In the genomic region with DNA sequence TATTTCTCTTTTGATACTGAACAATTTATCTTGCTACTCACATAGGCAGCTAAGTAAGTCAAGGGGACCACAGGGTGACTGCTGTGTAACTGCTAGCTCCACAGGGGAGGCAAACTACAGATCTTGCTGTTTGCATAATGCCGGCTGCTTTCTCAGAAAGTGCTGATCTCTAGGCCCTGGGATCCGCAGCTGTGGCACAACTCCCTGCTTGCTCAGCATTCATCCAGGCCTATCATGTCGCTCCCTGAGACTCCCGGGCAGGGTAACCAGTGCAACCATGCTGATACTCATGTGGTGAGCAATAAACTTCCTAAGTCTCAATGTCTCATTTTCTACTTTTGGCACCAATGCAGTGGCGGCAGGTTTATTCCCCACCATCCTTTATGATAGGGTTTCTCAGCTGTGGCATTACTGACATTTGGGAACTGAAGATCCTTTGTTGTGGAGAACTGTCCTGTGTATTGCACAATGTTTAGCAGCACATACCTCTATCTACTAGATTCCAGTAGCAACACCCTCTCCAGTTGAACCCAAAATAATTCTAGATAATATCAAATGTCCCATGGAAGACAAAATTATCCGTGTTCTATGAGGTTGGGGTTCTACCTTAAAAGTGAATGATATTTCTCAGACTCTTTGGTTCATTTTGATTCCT, we compare ENCODE assay signal across 19 cellular contexts.
A peak's percentile ranks its signal among the peaks of the same experiment; 100 is the strongest.
DNase-seq lines count a peak whose midpoint lies in the region; ATAC-seq, FAIRE-seq and TF ChIP-seq lines count a peak whose summit lies in the region.
"Had no signal": no experiment of that assay in that cellular context is flagged by ENCODE, and none has a peak within 500 bp of the region (broad histone marks: within the 10 kb centered on the region; RNA-seq: fewer than 3 reads in every experiment).

No MANE protein-coding gene starts in this region.

- POLR2A ChIA-PET in HepG2 (lab: Yijun Ruan, JAX) = no interaction called here

- no TSS peak for BruUV-seq in HepG2 (replicated peaks; lab: Mats Ljungman, UMichigan)

- intact Hi-C loops in HepG2 (cut with micrococcal nuclease; ENCODE audit: unreplicated experiment) (no loop called here), right lobe of liver (cut with DNase I) (no loop called here)

- H3K4me1 Mint-ChIP-seq in endodermal cell (peaks cover 3% of the 10 kb centered on the region), mesothelial cell of epicardium (no peaks in the 10 kb centered on the region)

- ATAC-seq in HepG2 (peak; percentile 62), right lobe of liver (no peak), GM21576 (IDR thresholded peaks at IDR 0.05; ENCODE audit: unreplicated experiment) (no peak)
- ATAC-seq: CD8-positive, alpha-beta T cell; PC-3 had no signal

- no peak overlapping the region for H3K4me3 ChIP-seq in HepG2 (replicated peaks in 1 of 3; ENCODE audit: insufficient read depth in 1 of 3, low read depth in 2 of 3, low read length in 3 of 3)
- H3K4me3 ChIP-seq in right lobe of liver = no peak overlapping the region
- H3K4me3 ChIP-seq in endodermal cell (ENCODE audit: low read length) = no peak overlapping the region
- H3K4me3 ChIP-seq: BLaER1 had no signal

- TF ChIP-seq POLR2A in HepG2 (IDR thresholded peaks at IDR 0.05; ENCODE audit: insufficient read depth in 1 of 2, low read depth in 2 of 2, low read length in 2 of 2) = no peak
- TF ChIP-seq POLR2A in right lobe of liver (IDR thresholded peaks at IDR 0.05) = no peak

- H3K9me3 ChIP-seq in HepG2 (ENCODE audit: low read length) (no peaks in the 10 kb centered on the region), right lobe of liver (no peaks in the 10 kb centered on the region), endodermal cell (ENCODE audit: control insufficient read depth, low read length) (no peaks in the 10 kb centered on the region)
- H3K9me3 ChIP-seq: BLaER1 had no signal

- in situ Hi-C loops in HepG2 (cut with HindIII; ENCODE audit: extremely low pct_ligation_motif_present, low pct_unique_long_range_greater_than_20kb) = no loop called here

- no peak overlapping the region for H3K27ac Mint-ChIP-seq in endodermal cell
- no peak overlapping the region for H3K27ac Mint-ChIP-seq in mesothelial cell of epicardium
- H3K27ac Mint-ChIP-seq: CD8-positive, alpha-beta T cell had no signal

- H3K9ac ChIP-seq in HepG2 (ENCODE audit: insufficient read depth, low read depth, low read length) = no peak overlapping the region
- H3K9ac ChIP-seq in endodermal cell (ENCODE audit: extremely low read depth, low read length, poor library complexity, severe bottlenecking) = no peak overlapping the region
- H3K9ac ChIP-seq: BLaER1 had no signal

- WGBS in HepG2 (ENCODE audit: low lambda C conversion rate) = 6% methylated on average over 5 of the region's 6 CpGs
- WGBS in right lobe of liver (ENCODE audit: insufficient coverage, low coverage, low lambda C conversion rate, missing lambda C conversion rate) = 54% methylated on average over 4 of the region's 6 CpGs
- 72 to 83% methylated on average over 2 to 6 of the region's 6 CpGs for WGBS in endodermal cell (ENCODE audit: insufficient coverage in 1 of 2, insufficient read length in 1 of 2), 2 experiments

- H3K27ac ChIP-seq in HepG2 (ENCODE audit: extremely low read length, insufficient read depth, low read length) (no peak overlapping the region), right lobe of liver (no peak overlapping the region), endodermal cell (ENCODE audit: low read depth, low read length) (peak overlapping the region; percentile 13)
- H3K27ac ChIP-seq: BLaER1, HL-60 had no signal

- CTCF ChIA-PET in HepG2 (lab: Yijun Ruan, JAX; ENCODE audit: low intra/inter-chr PET ratio, low total read pairs) = no interaction called here

- no peak overlapping the region for H3K4me3 Mint-ChIP-seq in endodermal cell
- no peak overlapping the region for H3K4me3 Mint-ChIP-seq in mesothelial cell of epicardium
- H3K4me3 Mint-ChIP-seq: CD8-positive, alpha-beta T cell had no signal

- TF ChIP-seq CTCF in HepG2 (CRISPR knock-in tag; IDR thresholded peaks at IDR 0.05) (no peak), right lobe of liver (IDR thresholded peaks at IDR 0.05) (no peak), endodermal cell (conservative IDR thresholded peaks at IDR 0.05) (no peak), mesothelial cell of epicardium (IDR thresholded peaks at IDR 0.05; ENCODE audit: unreplicated experiment) (no peak)

- no peaks in the 10 kb centered on the region for H3K27me3 Mint-ChIP-seq in endodermal cell (ENCODE audit: insufficient read depth)
- no peaks in the 10 kb centered on the region for H3K27me3 Mint-ChIP-seq in mesothelial cell of epicardium (ENCODE audit: low read depth)

- TF ChIP-seq RAD21 in HepG2 (CRISPR knock-in tag; IDR thresholded peaks at IDR 0.05) = no peak

- H3K4me2 ChIP-seq in HepG2 (ENCODE audit: low read depth, low read length) = no peak overlapping the region
- H3K4me2 ChIP-seq: BLaER1 had no signal

- H3K36me3 ChIP-seq in HepG2 (replicated peaks in 1 of 2; ENCODE audit: control insufficient read depth in 1 of 2, insufficient read depth in 2 of 2, low read length in 2 of 2) (no peaks in the 10 kb centered on the region), right lobe of liver (no peaks in the 10 kb centered on the region), endodermal cell (ENCODE audit: control insufficient read depth, insufficient read depth, low read length) (no peaks in the 10 kb centered on the region)
- H3K36me3 ChIP-seq: BLaER1 had no signal

- no peaks in the 10 kb centered on the region for H3K4me1 ChIP-seq in HepG2 (ENCODE audit: insufficient read depth, low read length)
- H3K4me1 ChIP-seq in right lobe of liver = no peaks in the 10 kb centered on the region
- peaks cover 2% of the 10 kb centered on the region for H3K4me1 ChIP-seq in endodermal cell (ENCODE audit: control insufficient read depth, insufficient read depth, low read length)
- H3K4me1 ChIP-seq: BLaER1 had no signal

- no peak overlapping the region for H2AFZ ChIP-seq in HepG2 (ENCODE audit: low read length)

- no peak for FAIRE-seq in HepG2 (lab: Jason Lieb, UNC)
- FAIRE-seq: HTR-8/SVneo had no signal

- TF ChIP-seq EP300 in HepG2 (IDR thresholded peaks at IDR 0.05; ENCODE audit: low read depth in 2 of 2, low read length in 2 of 2) (no peak), HepG2 (CRISPR knock-in tag; IDR thresholded peaks at IDR 0.05; ENCODE audit: borderline replicate concordance) (no peak)

- no peaks in the 10 kb centered on the region for H3K27me3 ChIP-seq in HepG2 (ENCODE audit: control insufficient read depth in 1 of 2, insufficient read depth in 2 of 2, low read length in 2 of 2)
- H3K27me3 ChIP-seq in right lobe of liver = no peaks in the 10 kb centered on the region
- H3K27me3 ChIP-seq in endodermal cell (ENCODE audit: control insufficient read depth, insufficient read depth, low read length, poor library complexity, severe bottlenecking) = no peaks in the 10 kb centered on the region
- H3K27me3 ChIP-seq: BLaER1 had no signal

- DNase-seq in HepG2 (ENCODE audit: low spot score) (no peak), right lobe of liver (no peak), endodermal cell (peak; percentile 61), myocyte (ENCODE audit: low read depth) (peak; percentile 23), middle frontal gyrus (ENCODE audit: extremely low spot score, low spot score) (no peak), mesothelial cell of epicardium (ENCODE audit: low spot score in 2 of 2, unreplicated experiment in 2 of 2) (no peak)
- DNase-seq in activated T-cell treated with anti-CD3 and anti-CD28 coated beads, Interleukin-2, amount 50 U/mL, for 1 hour = no peak
- DNase-seq: CD8-positive, alpha-beta T cell; DMS79 treated with DMSO at 0.1 percent for 48 hours; MV-4-11; NCI-H1436; NCI-H2029; NCI-H2171; NCI-H446; PC-3 had no signal

- no peaks in the 10 kb centered on the region for H4K20me1 ChIP-seq in HepG2 (ENCODE audit: insufficient read depth, low read length)
- H4K20me1 ChIP-seq: BLaER1 had no signal

- H3K9me3 Mint-ChIP-seq in endodermal cell (peaks cover 6% of the 10 kb centered on the region), mesothelial cell of epicardium (peaks cover 19% of the 10 kb centered on the region)

- H3K36me3 Mint-ChIP-seq in endodermal cell (ENCODE audit: low read depth) (no peaks in the 10 kb centered on the region), mesothelial cell of epicardium (no peaks in the 10 kb centered on the region)
- H3K36me3 Mint-ChIP-seq: CD8-positive, alpha-beta T cell had no signal

- no peaks in the 10 kb centered on the region for H3K79me2 ChIP-seq in HepG2 (ENCODE audit: insufficient read depth, low read length)

TF ChIP-seq in HepG2, 621 proteins besides CTCF, POLR2A, EP300 and RAD21:
- peak; percentile 85 for TF ChIP-seq CEBPB (IDR thresholded peaks at IDR 0.05; ENCODE audit: borderline replicate concordance, low read depth, low read length)
- no peak for TF ChIP-seq TCF12 (IDR thresholded peaks at IDR 0.05)
- no peak for TF ChIP-seq TCF12 (CRISPR knock-in tag; IDR thresholded peaks at IDR 0.05)

Comparison
In these comparisons a context has a peak if more than half of its experiments do, and no peak if none do; other contexts are left out.
1. DNase-seq: peak in endodermal cell (single experiment) and myocyte (single experiment); none in HepG2 (single experiment), right lobe of liver (0 of 3), middle frontal gyrus (single experiment), activated T-cell treated with anti-CD3 and anti-CD28 coated beads, Interleukin-2, amount 50 U/mL, for 1 hour (single experiment) and mesothelial cell of epicardium (0 of 2).